ENCODE assay signal across 1 cellular context in genomic region chr1:153944822-153945117, GRCh38.
TF ChIP-seq lines count a peak whose summit lies in the region.

No MANE protein-coding gene starts in this region.

TF ChIP-seq in IMR-90, 13 proteins besides CTCF, POLR2A, EP300 and RAD21:
- TF ChIP-seq RCOR1 (IDR thresholded peaks at IDR 0.05; ENCODE audit: insufficient replicate concordance, low read length) (no peak), NFE2L2 (IDR thresholded peaks at IDR 0.05; ENCODE audit: low read depth, low read length) (no peak), MXI1 (IDR thresholded peaks at IDR 0.05; ENCODE audit: borderline replicate concordance, low read depth, low read length) (no peak)
TF ChIP-seq in IMR-90: peak in this region for 0.
